Comparison of ENCODE assay signal across 8 cellular contexts in genomic region chr17:45135978-45136791, GRCh38. TPM values are rescaled to one million over a fixed set of nuclear protein-coding genes. Genes with fewer than 3 reads are reported as not detected.
DNase-seq lines count a peak whose midpoint lies in the region; TF ChIP-seq lines count a peak whose summit lies in the region.

No MANE protein-coding gene starts in this region.

- H3K4me1 ChIP-seq in liver (ENCODE audit: control insufficient read depth in 4 of 4, insufficient read depth in 4 of 4, low read length in 3 of 4) (peaks cover 2 to 57% (median 38%) of the 10 kb centered on the region in 4 donors), thyroid gland (peaks cover 19 to 25% of the 10 kb centered on the region in 2 donors)

- in situ Hi-C loops in astrocyte of the cerebellum (cut with HindIII; ENCODE audit: low sequenced_read_pairs), result no loop called here

- H3K36me3 ChIP-seq in liver (ENCODE audit: control insufficient read depth in 4 of 4, insufficient read depth in 3 of 4, low read depth in 1 of 4, low read length in 3 of 4) (peaks cover 3 to 9% (median 7%) of the 10 kb centered on the region in 4 donors), thyroid gland (no peaks in the 10 kb centered on the region)

- TF ChIP-seq RAD21 in liver (IDR thresholded peaks at IDR 0.05), result no peak

- H3K27ac ChIP-seq in liver (ENCODE audit: low read depth in 1 of 2, low read length in 2 of 2), result peak overlapping the region; percentile 90 to 91
- H3K27ac ChIP-seq in thyroid gland, result peak overlapping the region in 2 of 3 donors; percentile 24 to 84

- H3K4me3 ChIP-seq in astrocyte of the cerebellum (ENCODE audit: low read depth, low read length), result peak overlapping the region; percentile 53
- peak overlapping the region; percentile 67 to 79 (median 73) for H3K4me3 ChIP-seq in liver (ENCODE audit: low read depth in 1 of 3, low read length in 3 of 3)
- H3K4me3 ChIP-seq in thyroid gland (replicated peaks in 1 of 3), result peak overlapping the region; percentile 29 to 47 (median 41)

- TF ChIP-seq CTCF in astrocyte of the cerebellum (IDR thresholded peaks at IDR 0.05; ENCODE audit: low read depth, low read length, missing control alignments), result no peak
- TF ChIP-seq CTCF in liver (IDR thresholded peaks at IDR 0.05; ENCODE audit: low read depth, low read length, missing input control), result no peak
- TF ChIP-seq CTCF in thyroid gland (IDR thresholded peaks at IDR 0.05), result no peak

- intact Hi-C loops in thyroid gland (cut with DNase I), result loop anchor here (5.0 kb wide), 1 partner anchor 61 kb away; no protein-coding TSS in a partner anchor

- H3K27me3 ChIP-seq in liver (ENCODE audit: control insufficient read depth in 4 of 4, insufficient read depth in 4 of 4, low read length in 3 of 4) (no peaks in the 10 kb centered on the region), thyroid gland (no peaks in the 10 kb centered on the region)

- no peaks in the 10 kb centered on the region for H3K9me3 ChIP-seq in liver (ENCODE audit: control insufficient read depth in 4 of 4, low read length in 3 of 4)
- no peaks in the 10 kb centered on the region for H3K9me3 ChIP-seq in thyroid gland

- no peak for TF ChIP-seq POLR2A in thyroid gland (IDR thresholded peaks at IDR 0.05)

- 29% methylated on average over 21 of the region's 21 CpGs for WGBS in liver
- WGBS in thyroid gland, 2 donors, result 70 to 100% methylated on average over 4 to 21 of the region's 21 CpGs

- DNase-seq in activated CD4-positive, alpha-beta T cell treated with anti-CD3 and anti-CD28 coated beads for 48 hours, result peak; percentile 26
- DNase-seq in activated CD4-positive, alpha-beta T cell treated with anti-CD3 and anti-CD28 coated beads for 4 hours, result no peak
- no peak for DNase-seq in astrocyte of the cerebellum (ENCODE audit: low read depth)
- DNase-seq in thyroid gland, result peak in 1 of 2 donors; percentile 15
- DNase-seq in inferior parietal cortex (ENCODE audit: extremely low spot score), result no peak
- DNase-seq in NCI-H345 (lab: John Stamatoyannopoulos, UW), result no peak
- no peak for DNase-seq in AML-193 (lab: John Stamatoyannopoulos, UW)

- peak overlapping the region; percentile 63 to 80 for H3K9ac ChIP-seq in liver (ENCODE audit: low read depth in 1 of 2, low read length in 2 of 2)

TF ChIP-seq in liver, 16 proteins besides CTCF, POLR2A, EP300 and RAD21:
- TF ChIP-seq TAF1 (conservative IDR thresholded peaks at IDR 0.05), result no peak
- TF ChIP-seq YY1 (IDR thresholded peaks at IDR 0.05), result peak; percentile 22
- no peak for TF ChIP-seq FOXA1 (IDR thresholded peaks at IDR 0.05)

RNA-seq across cellular contexts. Expression of gene ACBD4, which starts 0.7 kb away (rescaled TPM):
- 10 to 100 TPM in 1 of 2 donors, 1 to 10 TPM in 1; 4.4 to 51.4 TPM for total RNA-seq in liver
- polyA plus RNA-seq in liver, result 10 to 100 TPM; 43.2 to 46.5 TPM
- 10 to 100 TPM; 16.7 to 20.4 (median 17.7) TPM for total RNA-seq in thyroid gland

RNA-seq across cellular contexts. Expression of gene PLCD3, which starts 3.9 kb away (rescaled TPM):
- total RNA-seq in liver (1 to 10 TPM in 1 of 2 donors, under 1 TPM in 1; 0.28 to 2.3 TPM), thyroid gland (10 to 100 TPM in 3 of 4 donors, 1 to 10 TPM in 1; 8.6 to 24.8 (median 16.9) TPM)
- polyA plus RNA-seq in liver, result 1 to 10 TPM; 1.1 to 1.6 TPM

RNA-seq across cellular contexts. Expression of gene HEXIM1, which starts 12.1 kb away (rescaled TPM):
- total RNA-seq in liver (10 to 100 TPM; 13.4 to 14.3 TPM), thyroid gland (10 to 100 TPM; 15.6 to 33.5 (median 18.4) TPM)
- 10 to 100 TPM in 1 of 2 donors, 1 to 10 TPM in 1; 7.4 to 11.3 TPM for polyA plus RNA-seq in liver

RNA-seq across cellular contexts. Expression of gene HEXIM2, which starts 25.5 kb away (rescaled TPM):
- total RNA-seq in liver (1 to 10 TPM; 3.5 to 4.8 TPM), thyroid gland (10 to 100 TPM in 2 of 4 donors, 1 to 10 TPM in 2; 3.9 to 16.3 (median 10.0) TPM)
- 10 to 100 TPM in 1 of 2 donors, 1 to 10 TPM in 1; 6.1 to 10.7 TPM for polyA plus RNA-seq in liver
